ENCODE assay signal across 29 cellular contexts in genomic region chr1:24343412-24344089, GRCh38. TPM values are rescaled to one million over a fixed set of nuclear protein-coding genes. Genes with fewer than 3 reads are reported as not detected.
DNase-seq lines count a peak whose midpoint lies in the region; ATAC-seq and TF ChIP-seq lines count a peak whose summit lies in the region.
"Had no signal": no experiment of that assay in that cellular context is flagged by ENCODE, and none has a peak within 500 bp of the region (broad histone marks: within the 10 kb centered on the region; RNA-seq: fewer than 3 reads in every experiment).

No MANE protein-coding gene starts in this region.

- no peak for TF ChIP-seq POLR2A in prostate gland (IDR thresholded peaks at IDR 0.05)

- WGBS in prostate gland = 63% methylated on average over 13 of the region's 13 CpGs

- no peak for ATAC-seq in sciatic nerve

- H3K27ac Mint-ChIP-seq in activated CD4-positive, alpha-beta T cell treated with anti-CD3 and anti-CD28 coated beads, Interleukin-2, amount 10 ng/mL, durations not matched to agents 7 days and 5 days = no peak overlapping the region
- H3K27ac Mint-ChIP-seq: CD4-positive, alpha-beta T cell had no signal

- no peaks in the 10 kb centered on the region for H3K9me3 ChIP-seq in prostate gland
- H3K9me3 ChIP-seq: BLaER1 treated with 17β-estradiol and CSF1 and Interleukin-3, amounts not matched to agents 10 nM and 100 nM; HAP-1 had no signal

- H3K4me3 ChIP-seq in prostate gland = no peak overlapping the region
- H3K4me3 ChIP-seq: BLaER1 treated with 17β-estradiol and CSF1 and Interleukin-3, amounts not matched to agents 10 nM and 100 nM; HAP-1; K562; PC-9; SK-N-MC had no signal

- H3K4me3 Mint-ChIP-seq in activated CD4-positive, alpha-beta T cell treated with anti-CD3 and anti-CD28 coated beads, Interleukin-2, amount 10 ng/mL, durations not matched to agents 7 days and 5 days = no peak overlapping the region
- H3K4me3 Mint-ChIP-seq: CD4-positive, alpha-beta T cell had no signal

- CTCF ChIA-PET in activated CD4-positive, alpha-beta T cell treated with anti-CD3 and anti-CD28 coated beads, Interleukin-2, amount 10 ng/mL, durations not matched to agents 7 days and 5 days (lab: Charles Lee) = interaction anchor here (1.0 to 2.9 kb wide), 3 partner anchors 22 to 49 kb away, joined by 4 to 13 read pairs (median 6); no protein-coding TSS in a partner anchor

- no peaks in the 10 kb centered on the region for H3K36me3 Mint-ChIP-seq in activated CD4-positive, alpha-beta T cell treated with anti-CD3 and anti-CD28 coated beads, Interleukin-2, amount 10 ng/mL, durations not matched to agents 7 days and 5 days (ENCODE audit: low read depth)

- H3K27ac ChIP-seq in prostate gland = peak overlapping the region; percentile 32 to 62
- H3K27ac ChIP-seq: BLaER1 treated with 17β-estradiol and CSF1 and Interleukin-3, amounts not matched to agents 10 nM and 100 nM; PC-9; RWPE1; SK-N-MC had no signal

- H3K4me1 Mint-ChIP-seq in activated CD4-positive, alpha-beta T cell treated with anti-CD3 and anti-CD28 coated beads, Interleukin-2, amount 10 ng/mL, durations not matched to agents 7 days and 5 days = no peaks in the 10 kb centered on the region

- H3K9me3 Mint-ChIP-seq in activated CD4-positive, alpha-beta T cell treated with anti-CD3 and anti-CD28 coated beads, Interleukin-2, amount 10 ng/mL, durations not matched to agents 7 days and 5 days = no peaks in the 10 kb centered on the region
- H3K9me3 Mint-ChIP-seq: CD4-positive, alpha-beta T cell had no signal

- DNase-seq in G401 (ENCODE audit: low spot score) (peak; percentile 68), NCI-H526 (lab: John Stamatoyannopoulos, UW) (peak; percentile 35 to 59), cerebellum (ENCODE audit: low spot score) (peak; percentile 57), prostate gland (ENCODE audit: low spot score) (peak; percentile 72), sciatic nerve (ENCODE audit: low spot score) (no peak)
- no peak for DNase-seq in activated CD8-positive, alpha-beta memory T cell treated with anti-CD3 and anti-CD28 coated beads, Interleukin-2, amount 50 U/mL, for 48 hours
- no peak for DNase-seq in activated CD4-positive, alpha-beta T cell treated with anti-CD3 and anti-CD28 coated beads, Interleukin-2, amount 10 ng/mL, durations not matched to agents 7 days and 5 days
- DNase-seq: AML-193; CD4-positive, alpha-beta T cell; COR-L47; DMS53; GOT3; Kasumi-1; MV-4-11; NCI-H1105; NCI-H1436 treated with DMSO at 0.1 percent for 48 hours; NCI-H187 treated with DMSO at 0.1 percent for 48 hours; NCI-H2171 treated with DMSO at 0.1 percent for 48 hours; NCI-H345; NCI-H510A treated with DMSO at 0.1 percent for 48 hours; NCI-H774; PC-9; SHP77 treated with DMSO at 0.1 percent for 48 hours had no signal

- H3K27me3 Mint-ChIP-seq in activated CD4-positive, alpha-beta T cell treated with anti-CD3 and anti-CD28 coated beads, Interleukin-2, amount 10 ng/mL, durations not matched to agents 7 days and 5 days = peaks cover 6% of the 10 kb centered on the region
- H3K27me3 Mint-ChIP-seq: CD4-positive, alpha-beta T cell had no signal

- POLR2A ChIA-PET in activated CD4-positive, alpha-beta T cell treated with anti-CD3 and anti-CD28 coated beads, Interleukin-2, amount 10 ng/mL, durations not matched to agents 7 days and 5 days (lab: Charles Lee) = no interaction called here

- H3K27me3 ChIP-seq in prostate gland (replicated peaks; ENCODE audit: insufficient read depth) = no peaks in the 10 kb centered on the region
- H3K27me3 ChIP-seq: BLaER1 treated with 17β-estradiol and CSF1 and Interleukin-3, amounts not matched to agents 10 nM and 100 nM had no signal

- in situ Hi-C loops in G401 (cut with HindIII; ENCODE audit: low sequenced_read_pairs) = no loop called here

- TF ChIP-seq CTCF in prostate gland (IDR thresholded peaks at IDR 0.05) = no peak

- no peaks in the 10 kb centered on the region for H3K36me3 ChIP-seq in prostate gland
- H3K36me3 ChIP-seq: BLaER1 treated with 17β-estradiol and CSF1 and Interleukin-3, amounts not matched to agents 10 nM and 100 nM; HAP-1 had no signal

- peaks cover 13% of the 10 kb centered on the region for H3K4me1 ChIP-seq in prostate gland (replicated peaks)
- H3K4me1 ChIP-seq: HAP-1 had no signal

- intact Hi-C loops in prostate gland (cut with DNase I) (no loop called here), sciatic nerve (cut with DNase I) (no loop called here)

RNA-seq across cellular contexts. Expression of gene GRHL3, which starts 24.4 kb away (rescaled TPM):
- total RNA-seq in G401 (2014; rRNA removed; shearing (Covaris generic)) = 1.5 and 2.6 TPM in 2 replicates
- total RNA-seq in cerebellum = 1.2 TPM
- total RNA-seq in prostate gland = 1 to 10 TPM; 8.1 to 8.4 TPM
- total RNA-seq in activated CD4-positive, alpha-beta T cell treated with anti-CD3 and anti-CD28 coated beads, Interleukin-2, amount 10 ng/mL, durations not matched to agents 7 days and 5 days = not detected
- not detected for total RNA-seq in sciatic nerve
- total RNA-seq: CD4-positive, alpha-beta T cell; Daoy; K562 had no signal

Comparison
In these comparisons a context has a peak if more than half of its experiments do, and no peak if none do; other contexts are left out.
1. DNase-seq: peak in G401 (single experiment), NCI-H526 (2 of 2), cerebellum (single experiment) and prostate gland (single experiment); none in activated CD8-positive, alpha-beta memory T cell treated with anti-CD3 and anti-CD28 coated beads, Interleukin-2, amount 50 U/mL, for 48 hours (single experiment), activated CD4-positive, alpha-beta T cell treated with anti-CD3 and anti-CD28 coated beads, Interleukin-2, amount 10 ng/mL, durations not matched to agents 7 days and 5 days (single experiment) and sciatic nerve (single experiment).